ENCODE assay signal across 8 cellular contexts in genomic region chr19:52820472-52821205, GRCh38. TPM values are rescaled to one million over a fixed set of nuclear protein-coding genes. Genes with fewer than 3 reads are reported as not detected.
A peak's percentile ranks its signal among the peaks of the same experiment; 100 is the strongest.
DNase-seq lines count a peak whose midpoint lies in the region; ATAC-seq, FAIRE-seq and TF ChIP-seq lines count a peak whose summit lies in the region.
"Not testable (repeated sequence)": the region's sequence is repeated elsewhere in the genome, so short reads cannot be mapped to it uniquely, and the experiment has no call there.

No MANE protein-coding gene starts in this region.

- H3K4me3 Mint-ChIP-seq in activated CD4-positive, alpha-beta T cell treated with anti-CD3 and anti-CD28 coated beads, Interleukin-2, amount 10 ng/mL, durations not matched to agents 24 days and 14 days: peak overlapping the region; percentile 94

- H3K4me3 ChIP-seq in GM08714 (ENCODE audit: low read length): peak overlapping the region; percentile 93
- peak overlapping the region; percentile 57 for H3K4me3 ChIP-seq in choroid plexus epithelial cell (ENCODE audit: low read depth, low read length)
- H3K4me3 ChIP-seq in iPS-18c (ENCODE audit: insufficient read depth, low read depth, low read length): peak overlapping the region; percentile 60
- peak overlapping the region; percentile 44 to 67 (median 63) for H3K4me3 ChIP-seq in pancreas
- H3K4me3 ChIP-seq in transverse colon: peak overlapping the region; percentile 59 to 94 (median 68)

- not testable (repeated sequence) for H3K4me1 ChIP-seq in pancreas, transverse colon

- not testable (repeated sequence) for TF ChIP-seq POLR2A in transverse colon (IDR thresholded peaks at IDR 0.05)

- in situ Hi-C loops in transverse colon (cut with MboI; ENCODE audit: low pct_ligation_motif_present in 1 of 4, low pct_unique_long_range_greater_than_20kb in 1 of 4, low sequenced_read_pairs in 3 of 4): not testable (repeated sequence)

- H3K27ac Mint-ChIP-seq in activated CD4-positive, alpha-beta T cell treated with anti-CD3 and anti-CD28 coated beads, Interleukin-2, amount 10 ng/mL, durations not matched to agents 24 days and 14 days: peak overlapping the region; percentile 84

- DNase-seq in NCI-H146 (lab: John Stamatoyannopoulos, UW): peak; percentile 15
- DNase-seq in activated CD4-positive, alpha-beta T cell treated with anti-CD3 and anti-CD28 coated beads, Interleukin-2, amount 10 ng/mL, durations not matched to agents 24 days and 14 days: peak; percentile 77
- DNase-seq in choroid plexus epithelial cell (ENCODE audit: low read depth): peak; percentile 41
- DNase-seq in pancreas: peak; percentile 25 to 57 (median 40)
- peak; percentile 35 for DNase-seq in transverse colon

- not testable (repeated sequence) for H3K9me3 ChIP-seq in iPS-18c (ENCODE audit: control insufficient read depth, insufficient read depth, low read length); pancreas; transverse colon

- H3K9me3 Mint-ChIP-seq in activated CD4-positive, alpha-beta T cell treated with anti-CD3 and anti-CD28 coated beads, Interleukin-2, amount 10 ng/mL, durations not matched to agents 24 days and 14 days: peaks cover 15% of the 10 kb centered on the region

- H3K36me3 ChIP-seq in pancreas: not testable (repeated sequence)
- H3K36me3 ChIP-seq in transverse colon: peaks cover 0 to 16% (median 4%) of the 10 kb centered on the region in 4 donors

- not testable (repeated sequence) for FAIRE-seq in pancreas (lab: Jason Lieb, UNC)

- H3K27me3 ChIP-seq in pancreas, transverse colon: not testable (repeated sequence)

- H3K4me1 Mint-ChIP-seq in activated CD4-positive, alpha-beta T cell treated with anti-CD3 and anti-CD28 coated beads, Interleukin-2, amount 10 ng/mL, durations not matched to agents 24 days and 14 days: peaks cover 13% of the 10 kb centered on the region

- TF ChIP-seq CTCF in choroid plexus epithelial cell (conservative IDR thresholded peaks at IDR 0.05; ENCODE audit: low read depth, low read length); pancreas (IDR thresholded peaks at IDR 0.05); transverse colon (IDR thresholded peaks at IDR 0.05): not testable (repeated sequence)

- intact Hi-C loops in activated CD4-positive, alpha-beta T cell treated with anti-CD3 and anti-CD28 coated beads, Interleukin-2, amount 10 ng/mL, durations not matched to agents 24 days and 14 days (cut with micrococcal nuclease): loop anchor here (2.0 kb wide), 1 partner anchor 36 kb away; the partner anchor contains the start of gene ZNF468
- intact Hi-C loops in pancreas (cut with DNase I); transverse colon (cut with DNase I; ENCODE audit: low total_unique reads): not testable (repeated sequence)

- peaks cover 43% of the 10 kb centered on the region for H3K36me3 Mint-ChIP-seq in activated CD4-positive, alpha-beta T cell treated with anti-CD3 and anti-CD28 coated beads, Interleukin-2, amount 10 ng/mL, durations not matched to agents 24 days and 14 days (ENCODE audit: low read depth)

- H3K27ac ChIP-seq in pancreas (peak overlapping the region in 1 of 4 donors; percentile 17), transverse colon (peak overlapping the region; percentile 57 to 85 (median 83))

- TF ChIP-seq EP300 in transverse colon (IDR thresholded peaks at IDR 0.05; ENCODE audit: low read depth): not testable (repeated sequence)

- ATAC-seq in HG02642 (IDR thresholded peaks at IDR 0.05; ENCODE audit: poor library complexity, unreplicated experiment) (peak; percentile 43), pancreas (peak; percentile 47 to 55 (median 53))

- 5% methylated on average over 15 to 20 of the region's 20 CpGs for WGBS in pancreas, 2 donors
- WGBS in transverse colon (ENCODE audit: low coverage in 1 of 2), 2 donors: 0 to 8% methylated on average over 2 to 20 of the region's 20 CpGs

- H3K27me3 Mint-ChIP-seq in activated CD4-positive, alpha-beta T cell treated with anti-CD3 and anti-CD28 coated beads, Interleukin-2, amount 10 ng/mL, durations not matched to agents 24 days and 14 days: not testable (repeated sequence)

RNA-seq across cellular contexts. Expression of gene ZNF28, which starts 0.8 kb away (rescaled TPM):
- total RNA-seq in activated CD4-positive, alpha-beta T cell treated with anti-CD3 and anti-CD28 coated beads, Interleukin-2, amount 10 ng/mL, durations not matched to agents 24 days and 14 days: 18.0 TPM in 2 replicates
- total RNA-seq in pancreas (10 to 100 TPM in 1 of 6 donors, 1 to 10 TPM in 5; 4.9 to 13.5 (median 7.1) TPM), transverse colon (10 to 100 TPM in 3 of 4 donors, under 1 TPM in 1; 0.75 to 21.2 (median 13.0) TPM)
- polyA plus RNA-seq in pancreas: 1 to 10 TPM; 2.3 to 2.8 TPM

RNA-seq across cellular contexts. Expression of gene ZNF600, which starts 34.0 kb away (rescaled TPM):
- 10.6 and 10.7 TPM in 2 replicates for total RNA-seq in activated CD4-positive, alpha-beta T cell treated with anti-CD3 and anti-CD28 coated beads, Interleukin-2, amount 10 ng/mL, durations not matched to agents 24 days and 14 days
- total RNA-seq in pancreas (10 to 100 TPM in 1 of 6 donors, 1 to 10 TPM in 5; 3.1 to 10.3 (median 5.1) TPM), transverse colon (10 to 100 TPM in 3 of 4 donors, 1 to 10 TPM in 1; 5.2 to 95.4 (median 27.2) TPM)
- 10 to 100 TPM; 11.0 to 17.4 TPM for polyA plus RNA-seq in pancreas

RNA-seq across cellular contexts. Expression of gene ZNF468, which starts 36.8 kb away (rescaled TPM):
- total RNA-seq in activated CD4-positive, alpha-beta T cell treated with anti-CD3 and anti-CD28 coated beads, Interleukin-2, amount 10 ng/mL, durations not matched to agents 24 days and 14 days: 13.3 and 15.9 TPM in 2 replicates
- total RNA-seq in pancreas (10 to 100 TPM in 2 of 6 donors, 1 to 10 TPM in 4; 7.0 to 14.7 (median 8.5) TPM), transverse colon (10 to 100 TPM; 10.1 to 26.9 (median 17.1) TPM)
- 10 to 100 TPM in 1 of 2 donors, 1 to 10 TPM in 1; 6.5 to 10.0 TPM for polyA plus RNA-seq in pancreas

Comparison
In these comparisons a context has a peak if more than half of its experiments do, and no peak if none do; other contexts are left out.
1. DNase-seq: peak in every context shown above with its lines; median percentile 77 in activated CD4-positive, alpha-beta T cell treated with anti-CD3 and anti-CD28 coated beads, Interleukin-2, amount 10 ng/mL, durations not matched to agents 24 days and 14 days; 41 in choroid plexus epithelial cell; 40 in pancreas; 35 in transverse colon; 15 in NCI-H146.